ENCODE assay signal across 1 cellular context in genomic region chr6:37155394-37156312, GRCh38.
TF ChIP-seq lines count a peak whose summit lies in the region.

No MANE protein-coding gene starts in this region.

TF ChIP-seq in HepG2, 621 proteins besides CTCF, POLR2A, EP300 and RAD21 (continued from another document and continues in another):
- TF ChIP-seq, protein P1, sequence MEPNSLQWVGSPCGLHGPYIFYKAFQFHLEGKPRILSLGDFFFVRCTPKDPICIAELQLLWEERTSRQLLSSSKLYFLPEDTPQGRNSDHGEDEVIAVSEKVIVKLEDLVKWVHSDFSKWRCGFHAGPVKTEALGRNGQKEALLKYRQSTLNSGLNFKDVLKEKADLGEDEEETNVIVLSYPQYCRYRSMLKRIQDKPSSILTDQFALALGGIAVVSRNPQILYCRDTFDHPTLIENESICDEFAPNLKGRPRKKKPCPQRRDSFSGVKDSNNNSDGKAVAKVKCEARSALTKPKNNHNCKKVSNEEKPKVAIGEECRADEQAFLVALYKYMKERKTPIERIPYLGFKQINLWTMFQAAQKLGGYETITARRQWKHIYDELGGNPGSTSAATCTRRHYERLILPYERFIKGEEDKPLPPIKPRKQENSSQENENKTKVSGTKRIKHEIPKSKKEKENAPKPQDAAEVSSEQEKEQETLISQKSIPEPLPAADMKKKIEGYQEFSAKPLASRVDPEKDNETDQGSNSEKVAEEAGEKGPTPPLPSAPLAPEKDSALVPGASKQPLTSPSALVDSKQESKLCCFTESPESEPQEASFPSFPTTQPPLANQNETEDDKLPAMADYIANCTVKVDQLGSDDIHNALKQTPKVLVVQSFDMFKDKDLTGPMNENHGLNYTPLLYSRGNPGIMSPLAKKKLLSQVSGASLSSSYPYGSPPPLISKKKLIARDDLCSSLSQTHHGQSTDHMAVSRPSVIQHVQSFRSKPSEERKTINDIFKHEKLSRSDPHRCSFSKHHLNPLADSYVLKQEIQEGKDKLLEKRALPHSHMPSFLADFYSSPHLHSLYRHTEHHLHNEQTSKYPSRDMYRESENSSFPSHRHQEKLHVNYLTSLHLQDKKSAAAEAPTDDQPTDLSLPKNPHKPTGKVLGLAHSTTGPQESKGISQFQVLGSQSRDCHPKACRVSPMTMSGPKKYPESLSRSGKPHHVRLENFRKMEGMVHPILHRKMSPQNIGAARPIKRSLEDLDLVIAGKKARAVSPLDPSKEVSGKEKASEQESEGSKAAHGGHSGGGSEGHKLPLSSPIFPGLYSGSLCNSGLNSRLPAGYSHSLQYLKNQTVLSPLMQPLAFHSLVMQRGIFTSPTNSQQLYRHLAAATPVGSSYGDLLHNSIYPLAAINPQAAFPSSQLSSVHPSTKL (CRISPR knock-in tag; IDR thresholded peaks at IDR 0.05) = peak; percentile 35
- no peak for TF ChIP-seq ZBTB21 (CRISPR knock-in tag; IDR thresholded peaks at IDR 0.05)
- TF ChIP-seq SMC3 (IDR thresholded peaks at IDR 0.05; ENCODE audit: low read length) = no peak
- no peak for TF ChIP-seq ZNF557 (CRISPR knock-in tag; IDR thresholded peaks at IDR 0.05)
- no peak for TF ChIP-seq ZNF556 (CRISPR knock-in tag; IDR thresholded peaks at IDR 0.05; ENCODE audit: borderline replicate concordance)
- no peak for TF ChIP-seq KDM3A (CRISPR knock-in tag; IDR thresholded peaks at IDR 0.05; ENCODE audit: low read depth)
- TF ChIP-seq ZNF44 (CRISPR knock-in tag; IDR thresholded peaks at IDR 0.05) = no peak
- no peak for TF ChIP-seq ZNF530 (CRISPR knock-in tag; IDR thresholded peaks at IDR 0.05; ENCODE audit: low read depth)
- TF ChIP-seq, protein P2, sequence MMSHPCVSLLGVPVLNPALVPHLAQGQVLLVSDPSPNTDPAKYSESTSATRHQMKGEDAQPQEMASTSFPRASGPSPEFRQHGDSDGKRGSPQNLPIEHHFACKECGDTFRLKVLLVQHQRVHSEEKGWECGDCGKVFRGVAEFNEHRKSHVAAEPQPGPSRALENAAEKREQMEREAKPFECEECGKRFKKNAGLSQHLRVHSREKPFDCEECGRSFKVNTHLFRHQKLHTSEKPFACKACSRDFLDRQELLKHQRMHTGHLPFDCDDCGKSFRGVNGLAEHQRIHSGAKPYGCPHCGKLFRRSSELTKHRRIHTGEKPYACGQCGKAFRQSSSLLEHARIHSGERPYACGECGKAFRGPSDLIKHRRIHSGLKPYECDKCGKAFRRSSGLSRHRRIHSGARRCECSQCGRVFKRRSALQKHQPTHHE (CRISPR knock-in tag; IDR thresholded peaks at IDR 0.05; ENCODE audit: borderline replicate concordance) = no peak
- TF ChIP-seq NKX3-1 (CRISPR knock-in tag; IDR thresholded peaks at IDR 0.05) = no peak
- TF ChIP-seq KMT2B (CRISPR knock-in tag; IDR thresholded peaks at IDR 0.05) = no peak
- TF ChIP-seq MED8 (CRISPR knock-in tag; IDR thresholded peaks at IDR 0.05; ENCODE audit: insufficient replicate concordance) = no peak
- no peak for TF ChIP-seq SNAPC5 (CRISPR knock-in tag; IDR thresholded peaks at IDR 0.05; ENCODE audit: borderline replicate concordance)
- no peak for TF ChIP-seq ARNT2 (CRISPR knock-in tag; IDR thresholded peaks at IDR 0.05; ENCODE audit: low read depth)
- TF ChIP-seq GTF3A (CRISPR knock-in tag; conservative IDR thresholded peaks at IDR 0.05) = no peak
- no peak for TF ChIP-seq ZBTB1 (CRISPR knock-in tag; IDR thresholded peaks at IDR 0.05; ENCODE audit: borderline replicate concordance)
- TF ChIP-seq ZNF678 (CRISPR knock-in tag; IDR thresholded peaks at IDR 0.05) = no peak
- TF ChIP-seq ZNF549 (CRISPR knock-in tag; IDR thresholded peaks at IDR 0.05) = no peak
- TF ChIP-seq ZNF660 (CRISPR knock-in tag; IDR thresholded peaks at IDR 0.05; ENCODE audit: borderline replicate concordance, low read depth) = no peak
- no peak for TF ChIP-seq SMYD3 (CRISPR knock-in tag; IDR thresholded peaks at IDR 0.05)
- TF ChIP-seq RBFOX2 (IDR thresholded peaks at IDR 0.05; ENCODE audit: low read depth, low read length) = no peak
- TF ChIP-seq ZNF335 (CRISPR knock-in tag; IDR thresholded peaks at IDR 0.05) = 0 out of 2 replicates have a peak, but pooled peaks have one; percentile 39
- no peak for TF ChIP-seq ZMAT3 (CRISPR knock-in tag; conservative IDR thresholded peaks at IDR 0.05)
- TF ChIP-seq IKZF4 (CRISPR knock-in tag; IDR thresholded peaks at IDR 0.05; ENCODE audit: borderline replicate concordance, low read depth, not compliant biosample characterization) = no peak
- TF ChIP-seq, protein P3, sequence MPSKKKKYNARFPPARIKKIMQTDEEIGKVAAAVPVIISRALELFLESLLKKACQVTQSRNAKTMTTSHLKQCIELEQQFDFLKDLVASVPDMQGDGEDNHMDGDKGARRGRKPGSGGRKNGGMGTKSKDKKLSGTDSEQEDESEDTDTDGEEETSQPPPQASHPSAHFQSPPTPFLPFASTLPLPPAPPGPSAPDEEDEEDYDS (CRISPR knock-in tag; IDR thresholded peaks at IDR 0.05) = no peak
- peak; percentile 63; the same call in 1 of the 2 replicates for TF ChIP-seq TBX2 (CRISPR knock-in tag; IDR thresholded peaks at IDR 0.05; ENCODE audit: borderline replicate concordance)
- no peak for TF ChIP-seq FOXA1 (IDR thresholded peaks at IDR 0.05)
- no peak for TF ChIP-seq FOXA1 (CRISPR knock-in tag; IDR thresholded peaks at IDR 0.05)
- no peak for TF ChIP-seq ZNF552 (CRISPR knock-in tag; IDR thresholded peaks at IDR 0.05; ENCODE audit: borderline replicate concordance)
- TF ChIP-seq GRHL1 (CRISPR knock-in tag; conservative IDR thresholded peaks at IDR 0.05) = no peak
- no peak for TF ChIP-seq ARID3A (IDR thresholded peaks at IDR 0.05; ENCODE audit: low read depth, low read length)
- 0 out of 2 replicates have a peak, but pooled peaks have one; percentile 52 for TF ChIP-seq GLI4 (CRISPR knock-in tag; IDR thresholded peaks at IDR 0.05; ENCODE audit: borderline replicate concordance)
- no peak for TF ChIP-seq ZFP36L1 (CRISPR knock-in tag; IDR thresholded peaks at IDR 0.05)
- TF ChIP-seq, protein P4, sequence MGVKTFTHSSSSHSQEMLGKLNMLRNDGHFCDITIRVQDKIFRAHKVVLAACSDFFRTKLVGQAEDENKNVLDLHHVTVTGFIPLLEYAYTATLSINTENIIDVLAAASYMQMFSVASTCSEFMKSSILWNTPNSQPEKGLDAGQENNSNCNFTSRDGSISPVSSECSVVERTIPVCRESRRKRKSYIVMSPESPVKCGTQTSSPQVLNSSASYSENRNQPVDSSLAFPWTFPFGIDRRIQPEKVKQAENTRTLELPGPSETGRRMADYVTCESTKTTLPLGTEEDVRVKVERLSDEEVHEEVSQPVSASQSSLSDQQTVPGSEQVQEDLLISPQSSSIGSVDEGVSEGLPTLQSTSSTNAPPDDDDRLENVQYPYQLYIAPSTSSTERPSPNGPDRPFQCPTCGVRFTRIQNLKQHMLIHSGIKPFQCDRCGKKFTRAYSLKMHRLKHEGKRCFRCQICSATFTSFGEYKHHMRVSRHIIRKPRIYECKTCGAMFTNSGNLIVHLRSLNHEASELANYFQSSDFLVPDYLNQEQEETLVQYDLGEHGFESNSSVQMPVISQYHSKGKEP (CRISPR knock-in tag; IDR thresholded peaks at IDR 0.05) = no peak
- no peak for TF ChIP-seq ZNF510 (CRISPR knock-in tag; IDR thresholded peaks at IDR 0.05; ENCODE audit: low read depth)
- peak; percentile 66 for TF ChIP-seq SALL1 (CRISPR knock-in tag; IDR thresholded peaks at IDR 0.05)
- no peak for TF ChIP-seq ATF3 (CRISPR knock-in tag; IDR thresholded peaks at IDR 0.05)
- peak; percentile 80; the same call in 1 of the 2 replicates for TF ChIP-seq ZNF501 (CRISPR knock-in tag; IDR thresholded peaks at IDR 0.05)
- no peak for TF ChIP-seq YEATS4 (CRISPR knock-in tag; IDR thresholded peaks at IDR 0.05; ENCODE audit: borderline replicate concordance)
- 0 out of 2 replicates have a peak, but pooled peaks have one; percentile 15 for TF ChIP-seq MEF2D (CRISPR knock-in tag; IDR thresholded peaks at IDR 0.05)
- TF ChIP-seq, protein P5, sequence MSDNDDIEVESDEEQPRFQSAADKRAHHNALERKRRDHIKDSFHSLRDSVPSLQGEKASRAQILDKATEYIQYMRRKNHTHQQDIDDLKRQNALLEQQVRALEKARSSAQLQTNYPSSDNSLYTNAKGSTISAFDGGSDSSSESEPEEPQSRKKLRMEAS (IDR thresholded peaks at IDR 0.05) = peak; percentile 63
- TF ChIP-seq ZNF382 (CRISPR knock-in tag; IDR thresholded peaks at IDR 0.05; ENCODE audit: borderline replicate concordance) = no peak
- no peak for TF ChIP-seq HNRNPK (IDR thresholded peaks at IDR 0.05; ENCODE audit: low read depth, low read length, poor library complexity, severe bottlenecking)
- TF ChIP-seq CENPX (CRISPR knock-in tag; IDR thresholded peaks at IDR 0.05) = no peak
- no peak for TF ChIP-seq CREB1 (IDR thresholded peaks at IDR 0.05)
- TF ChIP-seq CREB1 (CRISPR knock-in tag; IDR thresholded peaks at IDR 0.05) = no peak
- TF ChIP-seq, protein P6, sequence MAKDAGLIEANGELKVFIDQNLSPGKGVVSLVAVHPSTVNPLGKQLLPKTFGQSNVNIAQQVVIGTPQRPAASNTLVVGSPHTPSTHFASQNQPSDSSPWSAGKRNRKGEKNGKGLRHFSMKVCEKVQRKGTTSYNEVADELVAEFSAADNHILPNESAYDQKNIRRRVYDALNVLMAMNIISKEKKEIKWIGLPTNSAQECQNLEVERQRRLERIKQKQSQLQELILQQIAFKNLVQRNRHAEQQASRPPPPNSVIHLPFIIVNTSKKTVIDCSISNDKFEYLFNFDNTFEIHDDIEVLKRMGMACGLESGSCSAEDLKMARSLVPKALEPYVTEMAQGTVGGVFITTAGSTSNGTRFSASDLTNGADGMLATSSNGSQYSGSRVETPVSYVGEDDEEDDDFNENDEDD (CRISPR knock-in tag; IDR thresholded peaks at IDR 0.05; ENCODE audit: borderline replicate concordance) = no peak
- TF ChIP-seq ZBTB42 (CRISPR knock-in tag; IDR thresholded peaks at IDR 0.05) = no peak
- no peak for TF ChIP-seq SMARCC2 (IDR thresholded peaks at IDR 0.05)
- TF ChIP-seq HNRNPH1 (optimal IDR thresholded peaks at IDR 0.05; ENCODE audit: low read depth, low read length) = no peak
